28 cellular contexts compared by ENCODE assay signal in genomic region chr5:122137702-122138101, GRCh38. TPM values are rescaled to one million over a fixed set of nuclear protein-coding genes. Genes with fewer than 3 reads are reported as not detected.
DNase-seq lines count a peak whose midpoint lies in the region; ATAC-seq lines count a peak whose summit lies in the region.
"Had no signal": no experiment of that assay in that cellular context is flagged by ENCODE, and none has a peak within 500 bp of the region (broad histone marks: within the 10 kb centered on the region; RNA-seq: fewer than 3 reads in every experiment).

No MANE protein-coding gene starts in this region.

- H3K27me3 Mint-ChIP-seq in activated naive CD8-positive, alpha-beta T cell treated with anti-CD3 and anti-CD28 coated beads, Interleukin-2, amount 10 ng/mL, durations not matched to agents 7 days and 5 days = peaks cover 4% of the 10 kb centered on the region
- H3K27me3 Mint-ChIP-seq in activated naive CD8-positive, alpha-beta T cell treated with anti-CD3 and anti-CD28 coated beads, Interleukin-2, amount 50 U/mL, for 24 hours = peaks cover 4% of the 10 kb centered on the region
- H3K27me3 Mint-ChIP-seq in T-cell = peaks cover 0 to 4% of the 10 kb centered on the region in 2 donors
- H3K27me3 Mint-ChIP-seq: effector memory CD8-positive, alpha-beta T cell had no signal

- H3K27ac Mint-ChIP-seq in activated naive CD8-positive, alpha-beta T cell treated with anti-CD3 and anti-CD28 coated beads, Interleukin-2, amount 10 ng/mL, durations not matched to agents 7 days and 5 days = no peak overlapping the region
- no peak overlapping the region for H3K27ac Mint-ChIP-seq in activated naive CD8-positive, alpha-beta T cell treated with anti-CD3 and anti-CD28 coated beads, Interleukin-2, amount 50 U/mL, for 24 hours
- no peak overlapping the region for H3K27ac Mint-ChIP-seq in T-cell
- no peak overlapping the region for H3K27ac Mint-ChIP-seq in stimulated activated effector memory CD8-positive, alpha-beta T cell treated with anti-CD3 and anti-CD28 coated beads, Interleukin-12 subunit alpha, Interleukin-12 subunit beta, amount 100 ng/mL, for 72 hours
- H3K27ac Mint-ChIP-seq: effector memory CD8-positive, alpha-beta T cell had no signal

- CTCF ChIA-PET in T-cell (lab: Charles Lee) = no interaction called here

- no peak overlapping the region for H3K4me3 Mint-ChIP-seq in activated naive CD8-positive, alpha-beta T cell treated with anti-CD3 and anti-CD28 coated beads, Interleukin-2, amount 10 ng/mL, durations not matched to agents 7 days and 5 days
- H3K4me3 Mint-ChIP-seq in activated naive CD8-positive, alpha-beta T cell treated with anti-CD3 and anti-CD28 coated beads, Interleukin-2, amount 50 U/mL, for 24 hours = no peak overlapping the region
- H3K4me3 Mint-ChIP-seq in T-cell = peak overlapping the region in 1 of 3 donors; percentile 20
- H3K4me3 Mint-ChIP-seq in stimulated activated effector memory CD8-positive, alpha-beta T cell treated with anti-CD3 and anti-CD28 coated beads, Interleukin-12 subunit alpha, Interleukin-12 subunit beta, amount 100 ng/mL, for 72 hours = no peak overlapping the region
- H3K4me3 Mint-ChIP-seq: effector memory CD8-positive, alpha-beta T cell had no signal

- no peak for DNase-seq in activated naive CD8-positive, alpha-beta T cell treated with anti-CD3 and anti-CD28 coated beads, Interleukin-2, amount 10 ng/mL, durations not matched to agents 7 days and 5 days
- DNase-seq in activated naive CD8-positive, alpha-beta T cell treated with anti-CD3 and anti-CD28 coated beads, Interleukin-2, amount 50 U/mL, for 24 hours = no peak
- DNase-seq in NCI-H187 (lab: John Stamatoyannopoulos, UW) (peak; percentile 13 to 54), T-cell (peak in 22 of 34 experiments; percentile 2 to 46 (median 10)), 8988T (no peak)
- no peak for DNase-seq in stimulated activated effector memory CD8-positive, alpha-beta T cell treated with anti-CD3 and anti-CD28 coated beads, Interleukin-12 subunit alpha, Interleukin-12 subunit beta, amount 100 ng/mL, for 72 hours (ENCODE audit: low spot score in 2 of 2)
- DNase-seq: activated CD4-positive, alpha-beta T cell treated with anti-CD3 and anti-CD28 coated beads for 48 hours; activated gamma-delta T cell treated with Interleukin-2 at 50 U/mL for 16 hours; aorta; cortex of kidney; effector memory CD8-positive, alpha-beta T cell; erythroblast; glutamatergic neuron; KBM-7; left lung; mesenchymal stem cell; NCI-H2081; PC-3; posterior cingulate gyrus; Right ventricle myocardium superior; stimulated activated CD4-positive, alpha-beta T cell treated with anti-CD3 and anti-CD28 coated beads, Interleukin-2, amount 100 ng/mL, for 48 hours; substantia nigra; upper lobe of right lung had no signal

- peak; percentile 60 for ATAC-seq in activated naive CD8-positive, alpha-beta T cell treated with anti-CD3 and anti-CD28 coated beads, Interleukin-2, amount 10 ng/mL, durations not matched to agents 7 days and 5 days (ENCODE audit: low read depth)
- ATAC-seq in activated naive CD8-positive, alpha-beta T cell treated with anti-CD3 and anti-CD28 coated beads, Interleukin-2, amount 50 U/mL, for 24 hours = no peak
- ATAC-seq in T-cell (replicated peaks in 1 of 4) = peak in 3 of 4 experiments; percentile 70 to 90 (median 79)
- ATAC-seq in stimulated activated effector memory CD8-positive, alpha-beta T cell treated with anti-CD3 and anti-CD28 coated beads, Interleukin-12 subunit alpha, Interleukin-12 subunit beta, amount 100 ng/mL, for 72 hours = peak; percentile 49
- ATAC-seq in GM21723 (IDR thresholded peaks at IDR 0.05; ENCODE audit: unreplicated experiment) = no peak
- ATAC-seq: effector memory CD8-positive, alpha-beta T cell; HCT116; left lung; PC-3; right cardiac atrium; upper lobe of right lung had no signal

- peaks cover 9% of the 10 kb centered on the region for H3K4me1 Mint-ChIP-seq in activated naive CD8-positive, alpha-beta T cell treated with anti-CD3 and anti-CD28 coated beads, Interleukin-2, amount 10 ng/mL, durations not matched to agents 7 days and 5 days
- peaks cover 11% of the 10 kb centered on the region for H3K4me1 Mint-ChIP-seq in activated naive CD8-positive, alpha-beta T cell treated with anti-CD3 and anti-CD28 coated beads, Interleukin-2, amount 50 U/mL, for 24 hours
- H3K4me1 Mint-ChIP-seq in T-cell = peaks cover 16 to 20% (median 17%) of the 10 kb centered on the region in 3 donors
- peaks cover 8% of the 10 kb centered on the region for H3K4me1 Mint-ChIP-seq in stimulated activated effector memory CD8-positive, alpha-beta T cell treated with anti-CD3 and anti-CD28 coated beads, Interleukin-12 subunit alpha, Interleukin-12 subunit beta, amount 100 ng/mL, for 72 hours

- no peaks in the 10 kb centered on the region for H3K36me3 Mint-ChIP-seq in activated naive CD8-positive, alpha-beta T cell treated with anti-CD3 and anti-CD28 coated beads, Interleukin-2, amount 10 ng/mL, durations not matched to agents 7 days and 5 days
- no peaks in the 10 kb centered on the region for H3K36me3 Mint-ChIP-seq in activated naive CD8-positive, alpha-beta T cell treated with anti-CD3 and anti-CD28 coated beads, Interleukin-2, amount 50 U/mL, for 24 hours (ENCODE audit: low read depth)
- H3K36me3 Mint-ChIP-seq in T-cell = no peaks in the 10 kb centered on the region
- no peaks in the 10 kb centered on the region for H3K36me3 Mint-ChIP-seq in stimulated activated effector memory CD8-positive, alpha-beta T cell treated with anti-CD3 and anti-CD28 coated beads, Interleukin-12 subunit alpha, Interleukin-12 subunit beta, amount 100 ng/mL, for 72 hours

- H3K9me3 Mint-ChIP-seq in activated naive CD8-positive, alpha-beta T cell treated with anti-CD3 and anti-CD28 coated beads, Interleukin-2, amount 10 ng/mL, durations not matched to agents 7 days and 5 days = no peaks in the 10 kb centered on the region
- no peaks in the 10 kb centered on the region for H3K9me3 Mint-ChIP-seq in activated naive CD8-positive, alpha-beta T cell treated with anti-CD3 and anti-CD28 coated beads, Interleukin-2, amount 50 U/mL, for 24 hours
- no peaks in the 10 kb centered on the region for H3K9me3 Mint-ChIP-seq in T-cell
- H3K9me3 Mint-ChIP-seq in stimulated activated effector memory CD8-positive, alpha-beta T cell treated with anti-CD3 and anti-CD28 coated beads, Interleukin-12 subunit alpha, Interleukin-12 subunit beta, amount 100 ng/mL, for 72 hours = no peaks in the 10 kb centered on the region

- POLR2A ChIA-PET in activated naive CD8-positive, alpha-beta T cell treated with anti-CD3 and anti-CD28 coated beads, Interleukin-2, amount 10 ng/mL, durations not matched to agents 7 days and 5 days (lab: Charles Lee) = no interaction called here
- POLR2A ChIA-PET in T-cell (lab: Charles Lee) = interaction anchor here in 1 of 2 donors (0.7 to 1.1 kb wide), 2 partner anchors 10 to 1441 kb away, joined by 3 to 12 read pairs; no protein-coding TSS in a partner anchor

RNA-seq across cellular contexts. Expression of gene ZNF474, which starts 8.4 kb away (rescaled TPM):
- total RNA-seq in activated naive CD8-positive, alpha-beta T cell treated with anti-CD3 and anti-CD28 coated beads, Interleukin-2, amount 10 ng/mL, durations not matched to agents 7 days and 5 days = under 1 TPM in 1 of 2 experiments, not detected in 1; 0.30 TPM
- under 1 TPM in 3 of 5 donors, not detected in 2; 0.41 to 0.58 (median 0.51) TPM for total RNA-seq in T-cell
- total RNA-seq: cardiac muscle cell, Right ventricle myocardium superior, upper lobe of right lung had no signal

RNA-seq across cellular contexts. Expression of gene LOX, which starts 59.6 kb away (rescaled TPM):
- total RNA-seq in activated naive CD8-positive, alpha-beta T cell treated with anti-CD3 and anti-CD28 coated beads, Interleukin-2, amount 10 ng/mL, durations not matched to agents 7 days and 5 days = not detected
- total RNA-seq in T-cell = under 1 TPM in 3 of 5 donors, not detected in 2; 0.20 to 0.88 (median 0.51) TPM
- total RNA-seq: G401 had no signal

Comparison
In these comparisons a context has a peak if more than half of its experiments do, and no peak if none do; other contexts are left out.
1. ATAC-seq: peak in activated naive CD8-positive, alpha-beta T cell treated with anti-CD3 and anti-CD28 coated beads, Interleukin-2, amount 10 ng/mL, durations not matched to agents 7 days and 5 days (single experiment), T-cell (3 of 4) and stimulated activated effector memory CD8-positive, alpha-beta T cell treated with anti-CD3 and anti-CD28 coated beads, Interleukin-12 subunit alpha, Interleukin-12 subunit beta, amount 100 ng/mL, for 72 hours (single experiment); none in activated naive CD8-positive, alpha-beta T cell treated with anti-CD3 and anti-CD28 coated beads, Interleukin-2, amount 50 U/mL, for 24 hours (single experiment) and GM21723 (single experiment).
2. DNase-seq: peak in NCI-H187 (2 of 2) and T-cell (22 of 34); none in activated naive CD8-positive, alpha-beta T cell treated with anti-CD3 and anti-CD28 coated beads, Interleukin-2, amount 10 ng/mL, durations not matched to agents 7 days and 5 days (single experiment), activated naive CD8-positive, alpha-beta T cell treated with anti-CD3 and anti-CD28 coated beads, Interleukin-2, amount 50 U/mL, for 24 hours (single experiment), stimulated activated effector memory CD8-positive, alpha-beta T cell treated with anti-CD3 and anti-CD28 coated beads, Interleukin-12 subunit alpha, Interleukin-12 subunit beta, amount 100 ng/mL, for 72 hours (0 of 2) and 8988T (single experiment).